In genomic region chr11:74019860-74020259, GRCh38 we compare ENCODE assay signal across 9 cellular contexts. TPM values are rescaled to one million over a fixed set of nuclear protein-coding genes. Genes with fewer than 3 reads are reported as not detected.
DNase-seq lines count a peak whose midpoint lies in the region; ATAC-seq lines count a peak whose summit lies in the region.
"Had no signal": no experiment of that assay in that cellular context is flagged by ENCODE, and none has a peak within 500 bp of the region (broad histone marks: within the 10 kb centered on the region; RNA-seq: fewer than 3 reads in every experiment).

No MANE protein-coding gene starts in this region.

- H3K36me3 ChIP-seq in duodenal mucosa (ENCODE audit: control insufficient read depth in 1 of 2, insufficient read depth in 2 of 2, low read length in 2 of 2) = peaks cover 0 to 4% of the 10 kb centered on the region in 2 donors

- ATAC-seq in HG03354 (IDR thresholded peaks at IDR 0.05; ENCODE audit: poor library complexity, severe bottlenecking, unreplicated experiment) (no peak), HG03460 (IDR thresholded peaks at IDR 0.05; ENCODE audit: unreplicated experiment) (no peak)

- no peaks in the 10 kb centered on the region for H3K9me3 ChIP-seq in duodenal mucosa (ENCODE audit: control insufficient read depth in 1 of 2, low read length in 2 of 2)

- H3K4me3 Mint-ChIP-seq in activated CD4-positive, alpha-beta T cell treated with anti-CD3 and anti-CD28 coated beads, Interleukin-2, amount 10 ng/mL, durations not matched to agents 24 days and 14 days = no peak overlapping the region

- peaks cover 30% of the 10 kb centered on the region for H3K36me3 Mint-ChIP-seq in activated CD4-positive, alpha-beta T cell treated with anti-CD3 and anti-CD28 coated beads, Interleukin-2, amount 10 ng/mL, durations not matched to agents 24 days and 14 days (ENCODE audit: low read depth)

- peaks cover 41% of the 10 kb centered on the region for H3K4me1 Mint-ChIP-seq in activated CD4-positive, alpha-beta T cell treated with anti-CD3 and anti-CD28 coated beads, Interleukin-2, amount 10 ng/mL, durations not matched to agents 24 days and 14 days

- DNase-seq in COLO829 (ENCODE audit: low spot score) (peak; percentile 34), DMS 273 treated with DMSO at 0.1 percent for 48 hours (lab: John Stamatoyannopoulos, UW) (no peak), G401 (ENCODE audit: low spot score) (no peak)
- peak; percentile 70 for DNase-seq in activated CD4-positive, alpha-beta T cell treated with anti-CD3 and anti-CD28 coated beads, Interleukin-2, amount 10 ng/mL, durations not matched to agents 24 days and 14 days
- peak; percentile 61 for DNase-seq in stimulated activated CD4-positive, alpha-beta T cell treated with anti-CD3 and anti-CD28 coated beads, Interleukin-2, amount 100 ng/mL, for 48 hours
- DNase-seq: NCI-H510A had no signal

- H3K27me3 Mint-ChIP-seq in activated CD4-positive, alpha-beta T cell treated with anti-CD3 and anti-CD28 coated beads, Interleukin-2, amount 10 ng/mL, durations not matched to agents 24 days and 14 days = no peaks in the 10 kb centered on the region

- in situ Hi-C loops in G401 (cut with HindIII; ENCODE audit: low sequenced_read_pairs) = no loop called here

- H3K27ac Mint-ChIP-seq in activated CD4-positive, alpha-beta T cell treated with anti-CD3 and anti-CD28 coated beads, Interleukin-2, amount 10 ng/mL, durations not matched to agents 24 days and 14 days = no peak overlapping the region

- peaks cover 52 to 61% of the 10 kb centered on the region in 2 donors for H3K4me1 ChIP-seq in duodenal mucosa (ENCODE audit: control insufficient read depth in 1 of 2, insufficient read depth in 2 of 2, low read length in 2 of 2)

- H3K27ac ChIP-seq in duodenal mucosa (ENCODE audit: low read depth, low read length) = peak overlapping the region; percentile 83

- no peaks in the 10 kb centered on the region for H3K9me3 Mint-ChIP-seq in activated CD4-positive, alpha-beta T cell treated with anti-CD3 and anti-CD28 coated beads, Interleukin-2, amount 10 ng/mL, durations not matched to agents 24 days and 14 days

- H3K9ac ChIP-seq in duodenal mucosa (ENCODE audit: low read depth in 1 of 2, low read length in 2 of 2) = peak overlapping the region in 1 of 2 donors; percentile 2

- H3K4me3 ChIP-seq in duodenal mucosa (ENCODE audit: low read depth in 1 of 2, low read length in 2 of 2) = no peak overlapping the region

- intact Hi-C loops in activated CD4-positive, alpha-beta T cell treated with anti-CD3 and anti-CD28 coated beads, Interleukin-2, amount 10 ng/mL, durations not matched to agents 24 days and 14 days (cut with micrococcal nuclease) = loop anchor here (1.0 to 5.0 kb wide), 5 partner anchors 9 to 152 kb away; partner anchors contain the start of genes C2CD3, PPME1 and UCP2

- H3K27me3 ChIP-seq in duodenal mucosa (ENCODE audit: control insufficient read depth in 1 of 2, insufficient read depth in 2 of 2, low read length in 2 of 2) = no peaks in the 10 kb centered on the region

RNA-seq across cellular contexts. Expression of gene UCP3, which starts 11.0 kb away (rescaled TPM):
- 2.9 and 3.6 TPM in 2 replicates for total RNA-seq in activated CD4-positive, alpha-beta T cell treated with anti-CD3 and anti-CD28 coated beads, Interleukin-2, amount 10 ng/mL, durations not matched to agents 24 days and 14 days
- 0.17 TPM in 1 of 2 replicates, not detected in the other for total RNA-seq in G401 (2014; rRNA removed; shearing (Covaris generic))

RNA-seq across cellular contexts. Expression of gene UCP2, which starts 37.2 kb away (rescaled TPM):
- 447 and 452 TPM in 2 replicates for total RNA-seq in activated CD4-positive, alpha-beta T cell treated with anti-CD3 and anti-CD28 coated beads, Interleukin-2, amount 10 ng/mL, durations not matched to agents 24 days and 14 days
- total RNA-seq in G401 (2014; rRNA removed; shearing (Covaris generic)) = 61.2 and 80.1 TPM in 2 replicates

Comparison
In these comparisons a context has a peak if more than half of its experiments do, and no peak if none do; other contexts are left out.
1. DNase-seq: peak in COLO829 (single experiment), activated CD4-positive, alpha-beta T cell treated with anti-CD3 and anti-CD28 coated beads, Interleukin-2, amount 10 ng/mL, durations not matched to agents 24 days and 14 days (single experiment) and stimulated activated CD4-positive, alpha-beta T cell treated with anti-CD3 and anti-CD28 coated beads, Interleukin-2, amount 100 ng/mL, for 48 hours (2 of 2); none in DMS 273 treated with DMSO at 0.1 percent for 48 hours (single experiment) and G401 (single experiment).